ENCODE assay signal across 8 cellular contexts in genomic region chr17:4703330-4703691, GRCh38. TPM values are rescaled to one million over a fixed set of nuclear protein-coding genes. Genes with fewer than 3 reads are reported as not detected.
DNase-seq lines count a peak whose midpoint lies in the region; ATAC-seq and TF ChIP-seq lines count a peak whose summit lies in the region.

No MANE protein-coding gene starts in this region.

- peak overlapping the region; percentile 96 for H3K4me3 ChIP-seq in GM23248
- H3K4me3 ChIP-seq in WI38 (ENCODE audit: low read depth, low read length): peak overlapping the region; percentile 98
- H3K4me3 ChIP-seq in skeletal muscle satellite cell (ENCODE audit: low read length): peak overlapping the region; percentile 95

- peak overlapping the region; percentile 35; the same call in 1 of the 2 replicates for H3K27ac ChIP-seq in GM23248

- H3K9me3 ChIP-seq in GM23248 (ENCODE audit: low read depth) (no peaks in the 10 kb centered on the region), skeletal muscle satellite cell (replicated peaks; ENCODE audit: low read length) (no peaks in the 10 kb centered on the region)

- WGBS in GM23248 (ENCODE audit: low coverage in 1 of 2, low lambda C conversion rate in 2 of 2, missing lambda C conversion rate in 2 of 2), 2 experiments: 2 to 7% methylated on average over 15 of the region's 15 CpGs

- H3K4me1 ChIP-seq in GM23248 (ENCODE audit: insufficient read depth): 0 out of 2 replicates have a peak, but pooled peaks cover 5% of the 10 kb centered on the region
- H3K4me1 ChIP-seq in skeletal muscle satellite cell (ENCODE audit: control insufficient read depth, insufficient read depth, low read length): peaks cover 10% of the 10 kb centered on the region

- H3K27me3 ChIP-seq in GM23248 (replicated peaks; ENCODE audit: insufficient read depth) (no peaks in the 10 kb centered on the region), skeletal muscle satellite cell (ENCODE audit: control insufficient read depth, insufficient read depth, low read length) (no peaks in the 10 kb centered on the region)

- H3K4me2 ChIP-seq in GM23248 (ENCODE audit: unreplicated experiment): peak overlapping the region; percentile 91
- H3K4me2 ChIP-seq in skeletal muscle satellite cell (ENCODE audit: low read length): peak overlapping the region; percentile 90

- H3K4me3 Mint-ChIP-seq in glutamatergic neuron (ENCODE audit: unreplicated experiment): peak overlapping the region; percentile 88

- peak overlapping the region; percentile 91 for H2AFZ ChIP-seq in GM23248

- peaks cover 3% of the 10 kb centered on the region for H3K9me3 Mint-ChIP-seq in glutamatergic neuron (ENCODE audit: unreplicated experiment)

- H3K4me1 Mint-ChIP-seq in glutamatergic neuron (ENCODE audit: low read depth, unreplicated experiment): peaks cover 10% of the 10 kb centered on the region

- H3K27ac Mint-ChIP-seq in glutamatergic neuron (ENCODE audit: unreplicated experiment): peak overlapping the region; percentile 69

- H3K36me3 ChIP-seq in GM23248 (ENCODE audit: low read depth) (no peaks in the 10 kb centered on the region), skeletal muscle satellite cell (ENCODE audit: insufficient read depth, low read length) (no peaks in the 10 kb centered on the region)

- in situ Hi-C loops in GM23248 (cut with MboI): no loop called here

- no peaks in the 10 kb centered on the region; the same call in 1 of the 2 replicates for H3F3A ChIP-seq in GM23248 (ENCODE audit: insufficient read depth)

- H3K9me2 ChIP-seq in GM23248 (ENCODE audit: insufficient read depth): no peaks in the 10 kb centered on the region

- peak overlapping the region; percentile 96 for H3K9ac ChIP-seq in GM23248
- H3K9ac ChIP-seq in skeletal muscle satellite cell (ENCODE audit: low read depth, low read length): peak overlapping the region; percentile 94

- no peaks in the 10 kb centered on the region for H4K20me1 ChIP-seq in GM23248 (ENCODE audit: insufficient read depth)

- H3K36me3 Mint-ChIP-seq in glutamatergic neuron (ENCODE audit: unreplicated experiment): no peaks in the 10 kb centered on the region

- peaks cover 60% of the 10 kb centered on the region for H3K79me2 ChIP-seq in GM23248 (ENCODE audit: insufficient read depth)

- peak; percentile 32 for DNase-seq in GM23248
- DNase-seq in glutamatergic neuron: no peak
- DNase-seq in NCI-H526 (lab: John Stamatoyannopoulos, UW): no peak

- no peak for ATAC-seq in GM18861 (IDR thresholded peaks at IDR 0.05; ENCODE audit: unreplicated experiment)
- ATAC-seq in HG02852 (IDR thresholded peaks at IDR 0.05; ENCODE audit: unreplicated experiment): no peak
- ATAC-seq in HG03025 (IDR thresholded peaks at IDR 0.05; ENCODE audit: low FRiP score, unreplicated experiment): no peak

- peaks cover 2% of the 10 kb centered on the region for H3K27me3 Mint-ChIP-seq in glutamatergic neuron (ENCODE audit: unreplicated experiment)

- TF ChIP-seq CTCF in WI38 (IDR thresholded peaks at IDR 0.05; ENCODE audit: low read depth, low read length) (no peak), glutamatergic neuron (IDR thresholded peaks at IDR 0.05; ENCODE audit: partially characterized antibody, unreplicated experiment) (no peak)

RNA-seq across cellular contexts. Expression of gene PELP1, which starts 0.6 kb away (rescaled TPM):
- total RNA-seq in GM23248 (2014; rRNA removed; shearing (Covaris generic)): 18.8 and 25.6 TPM in 2 replicates
- 10.4 and 13.6 TPM in 2 replicates for polyA plus RNA-seq in GM23248 (2016; fragmentation: Nextera tagmentation; extraction: Ambion mirVana)
- 63.7 TPM for total RNA-seq in glutamatergic neuron (ENCODE audit: unreplicated experiment)
- 21.5 and 26.4 TPM in 2 replicates for total RNA-seq in skeletal muscle satellite cell (2012; rRNA removed)

RNA-seq across cellular contexts. Expression of gene ARRB2, which starts 7.1 kb away (rescaled TPM):
- total RNA-seq in GM23248 (2014; rRNA removed; shearing (Covaris generic)): 4.1 and 4.8 TPM in 2 replicates
- 3.7 and 3.9 TPM in 2 replicates for polyA plus RNA-seq in GM23248 (2016; fragmentation: Nextera tagmentation; extraction: Ambion mirVana)
- 106 TPM for total RNA-seq in glutamatergic neuron (ENCODE audit: unreplicated experiment)
- 7.0 and 10.1 TPM in 2 replicates for total RNA-seq in skeletal muscle satellite cell (2012; rRNA removed)

RNA-seq across cellular contexts. Expression of gene MED11, which starts 27.9 kb away (rescaled TPM):
- total RNA-seq in GM23248 (2014; rRNA removed; shearing (Covaris generic)): 14.4 and 16.9 TPM in 2 replicates
- 26.9 and 27.4 TPM in 2 replicates for polyA plus RNA-seq in GM23248 (2016; fragmentation: Nextera tagmentation; extraction: Ambion mirVana)
- total RNA-seq in glutamatergic neuron (ENCODE audit: unreplicated experiment): 12.5 TPM
- total RNA-seq in skeletal muscle satellite cell (2012; rRNA removed): 9.2 and 13.4 TPM in 2 replicates

RNA-seq across cellular contexts. Expression of gene ZMYND15, which starts 36.3 kb away (rescaled TPM):
- 0.32 and 0.89 TPM in 2 replicates for total RNA-seq in GM23248 (2014; rRNA removed; shearing (Covaris generic))
- polyA plus RNA-seq in GM23248 (2016; fragmentation: Nextera tagmentation; extraction: Ambion mirVana): 0.16 TPM in 1 of 2 replicates, not detected in the other
- total RNA-seq in glutamatergic neuron (ENCODE audit: unreplicated experiment): not detected
- total RNA-seq in skeletal muscle satellite cell (2012; rRNA removed): under 0.01 TPM in 1 of 2 replicates, not detected in the other

RNA-seq across cellular contexts. Expression of gene CXCL16, which starts 36.4 kb away (rescaled TPM):
- 1.6 and 2.5 TPM in 2 replicates for total RNA-seq in GM23248 (2014; rRNA removed; shearing (Covaris generic))
- polyA plus RNA-seq in GM23248 (2016; fragmentation: Nextera tagmentation; extraction: Ambion mirVana): 4.1 TPM in 2 replicates
- not detected for total RNA-seq in glutamatergic neuron (ENCODE audit: unreplicated experiment)
- total RNA-seq in skeletal muscle satellite cell (2012; rRNA removed): 1.3 and 3.3 TPM in 2 replicates

Comparison
In these comparisons a context has a peak if more than half of its experiments do, and no peak if none do; other contexts are left out.
1. RNA of gene ARRB2, which starts 7.1 kb away (total RNA-seq): 106 TPM in glutamatergic neuron (single experiment); 4.1 to 4.8 TPM in GM23248; every median in the first group is over 10 times any median in the second.
2. Peak in every context shown above with its lines, with median percentiles within 50 percentile points of each other: H3K4me3 ChIP-seq.